Comparison of ENCODE assay signal across 12 cellular contexts in the genomic region with DNA sequence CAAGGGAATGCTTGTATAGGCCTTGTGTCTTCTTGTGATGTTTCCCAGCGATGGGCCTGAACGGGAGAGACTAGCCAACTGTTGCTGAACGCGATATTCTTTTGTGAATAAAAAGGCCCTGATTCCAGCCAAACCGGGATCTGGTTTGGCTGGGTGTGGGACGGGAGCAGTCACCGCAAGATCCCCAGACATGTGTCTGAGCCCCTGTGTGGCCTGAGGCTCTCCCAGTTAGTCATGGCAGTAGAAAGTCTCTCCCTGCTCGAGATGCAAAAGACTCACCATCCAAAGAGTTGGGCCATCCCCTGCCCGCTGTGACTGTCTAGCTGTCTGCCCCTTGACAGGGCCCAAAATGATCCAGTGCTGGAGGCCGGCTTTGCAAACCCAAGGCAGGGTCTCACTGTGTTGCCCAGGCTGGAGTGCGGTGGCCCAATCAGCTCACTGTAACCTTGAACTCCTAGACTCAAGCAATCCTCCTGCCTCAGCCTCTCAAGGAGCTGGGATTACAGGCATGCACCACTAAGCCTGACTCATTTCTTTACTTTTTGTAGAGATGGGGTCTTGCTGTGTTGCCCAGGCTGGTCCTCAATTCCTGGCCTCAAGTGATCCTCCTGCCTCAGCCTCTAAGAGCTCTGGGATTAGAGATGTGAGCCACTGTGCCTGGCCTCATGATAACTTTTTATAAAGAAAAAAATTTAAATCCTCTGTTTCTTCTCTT.
"Had no signal": no experiment of that assay in that cellular context is flagged by ENCODE, and none has a peak within 500 bp of the region (broad histone marks: within the 10 kb centered on the region; RNA-seq: fewer than 3 reads in every experiment).

No MANE protein-coding gene starts in this region.

- DNase-seq: cerebellar nuclear complex; foreskin melanocyte; head of caudate nucleus; mucosa of descending colon; naive thymus-derived CD8-positive, alpha-beta T cell; pancreas; right cardiac atrium; stimulated activated CD4-positive, alpha-beta T cell treated with anti-CD3 and anti-CD28 coated beads, Interleukin-4, amount 100 ng/mL, for 1 hour; stimulated activated CD8-positive, alpha-beta memory T cell treated with anti-CD3 and anti-CD28 coated beads, Interleukin-4, amount 100 ng/mL, for 48 hours; tibial artery had no signal

- H3K27ac ChIP-seq: hepatocyte, pancreas, tibial artery had no signal

- H3K4me1 ChIP-seq: pancreas, tibial artery had no signal

- H3K27me3 ChIP-seq: hepatocyte, pancreas, tibial artery had no signal

- H3K4me3 ChIP-seq: hepatocyte, mucosa of descending colon, pancreas, tibial artery had no signal

- ATAC-seq: mucosa of descending colon; naive thymus-derived CD8-positive, alpha-beta T cell; pancreas; right cardiac atrium; stimulated activated memory B cell treated with anti-CD40 and anti-IgM and Interleukin-4, amounts not matched to agents 10 μg/mL and 1 μg/mL and 100 μg/mL, for 72 hours had no signal

- H3K36me3 ChIP-seq: pancreas, tibial artery had no signal
